ENCODE assay signal across 17 cellular contexts in the genomic region with DNA sequence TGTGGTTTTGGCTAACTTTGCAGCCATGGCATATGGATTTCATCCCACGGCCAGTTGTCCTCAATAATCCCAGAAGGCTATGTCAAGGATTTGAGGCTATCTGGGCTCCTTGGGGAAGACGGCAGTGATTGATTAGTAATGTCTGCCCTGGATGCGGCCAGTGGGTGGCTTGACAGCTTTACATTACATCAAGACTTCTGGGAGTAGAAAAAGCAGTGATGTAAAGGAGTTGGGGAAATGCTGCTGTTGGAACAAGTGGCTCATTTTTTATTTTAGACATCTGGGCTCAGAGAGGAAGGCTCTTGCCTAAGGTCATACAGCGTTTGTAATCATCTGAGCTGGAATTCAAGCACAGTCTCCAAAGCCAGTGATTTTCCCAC.
DNase-seq lines count a peak whose midpoint lies in the region; ATAC-seq and TF ChIP-seq lines count a peak whose summit lies in the region.
"Had no signal": no experiment of that assay in that cellular context is flagged by ENCODE, and none has a peak within 500 bp of the region (broad histone marks: within the 10 kb centered on the region; RNA-seq: fewer than 3 reads in every experiment).

No MANE protein-coding gene starts in this region.

- H3K27ac ChIP-seq in esophagus muscularis mucosa (replicated peaks in 1 of 4) (peak overlapping the region; percentile 47 to 68 (median 64)), thyroid gland (peak overlapping the region; percentile 79 to 93 (median 91)), substantia nigra (ENCODE audit: low read depth, low read length, poor library complexity, severe bottlenecking) (no peak overlapping the region)
- H3K27ac ChIP-seq: left ventricle myocardium inferior had no signal

- DNase-seq in amniotic epithelial cell (ENCODE audit: low read depth) (peak; percentile 80), esophagus muscularis mucosa (ENCODE audit: extremely low spot score) (no peak), thyroid gland (no peak), substantia nigra (lab: John Stamatoyannopoulos, UW) (no peak)
- no peak for DNase-seq in activated CD8-positive, alpha-beta T cell treated with anti-CD3 and anti-CD28 coated beads for 36 hours
- DNase-seq: activated CD4-positive, alpha-beta T cell treated with anti-CD3 and anti-CD28 coated beads for 36 hours; activated naive CD4-positive, alpha-beta T cell treated with anti-CD3 and anti-CD28 coated beads, Interleukin-2, amount 10 ng/mL, durations not matched to agents 7 days and 5 days; DMS153; endodermal cell; left ventricle myocardium inferior; MV-4-11; naive B cell; NCI-H2081 treated with DMSO at 0.1 percent for 48 hours; NCI-H526 treated with DMSO at 0.1 percent for 48 hours; T-helper 9 cell had no signal

- H3K27me3 Mint-ChIP-seq in nephron (ENCODE audit: low read depth) = no peaks in the 10 kb centered on the region
- no peaks in the 10 kb centered on the region for H3K27me3 Mint-ChIP-seq in activated CD8-positive, alpha-beta T cell treated with anti-CD3 and anti-CD28 coated beads for 36 hours
- H3K27me3 Mint-ChIP-seq: activated CD4-positive, alpha-beta T cell treated with anti-CD3 and anti-CD28 coated beads for 36 hours; activated naive CD4-positive, alpha-beta T cell treated with anti-CD3 and anti-CD28 coated beads, Interleukin-2, amount 10 ng/mL, durations not matched to agents 7 days and 5 days; naive B cell had no signal

- no peaks in the 10 kb centered on the region for H3K9me3 Mint-ChIP-seq in nephron
- H3K9me3 Mint-ChIP-seq in activated CD8-positive, alpha-beta T cell treated with anti-CD3 and anti-CD28 coated beads for 36 hours = no peaks in the 10 kb centered on the region
- H3K9me3 Mint-ChIP-seq: activated naive CD4-positive, alpha-beta T cell treated with anti-CD3 and anti-CD28 coated beads, Interleukin-2, amount 10 ng/mL, durations not matched to agents 7 days and 5 days; endodermal cell; naive B cell had no signal

- peak overlapping the region; percentile 69 to 92 (median 87) for H3K27ac Mint-ChIP-seq in nephron
- no peak overlapping the region for H3K27ac Mint-ChIP-seq in activated CD8-positive, alpha-beta T cell treated with anti-CD3 and anti-CD28 coated beads for 36 hours
- H3K27ac Mint-ChIP-seq: activated CD4-positive, alpha-beta T cell treated with anti-CD3 and anti-CD28 coated beads for 36 hours; activated naive CD4-positive, alpha-beta T cell treated with anti-CD3 and anti-CD28 coated beads, Interleukin-2, amount 10 ng/mL, durations not matched to agents 7 days and 5 days had no signal

- no peak for TF ChIP-seq EP300 in esophagus muscularis mucosa (IDR thresholded peaks at IDR 0.05)

- peaks cover 83% of the 10 kb centered on the region for H3K36me3 Mint-ChIP-seq in nephron (ENCODE audit: low read depth)
- peaks cover 29% of the 10 kb centered on the region for H3K36me3 Mint-ChIP-seq in activated CD8-positive, alpha-beta T cell treated with anti-CD3 and anti-CD28 coated beads for 36 hours (ENCODE audit: low read depth)

- H3K9me3 ChIP-seq in esophagus muscularis mucosa (no peaks in the 10 kb centered on the region), thyroid gland (no peaks in the 10 kb centered on the region)
- H3K9me3 ChIP-seq: left ventricle myocardium inferior had no signal

- H3K27me3 ChIP-seq in esophagus muscularis mucosa (no peaks in the 10 kb centered on the region), thyroid gland (no peaks in the 10 kb centered on the region)

- H3K4me1 Mint-ChIP-seq in nephron = peaks cover 30% of the 10 kb centered on the region
- H3K4me1 Mint-ChIP-seq in activated CD8-positive, alpha-beta T cell treated with anti-CD3 and anti-CD28 coated beads for 36 hours (ENCODE audit: low read depth) = peaks cover 39% of the 10 kb centered on the region
- H3K4me1 Mint-ChIP-seq: activated naive CD4-positive, alpha-beta T cell treated with anti-CD3 and anti-CD28 coated beads, Interleukin-2, amount 10 ng/mL, durations not matched to agents 7 days and 5 days; naive B cell had no signal

- H3K4me3 ChIP-seq in esophagus muscularis mucosa = no peak overlapping the region
- no peak overlapping the region for H3K4me3 ChIP-seq in thyroid gland (replicated peaks in 1 of 3)
- H3K4me3 ChIP-seq: left ventricle myocardium inferior had no signal

- ATAC-seq in HG02763 (IDR thresholded peaks at IDR 0.05; ENCODE audit: unreplicated experiment) = no peak
- no peak for ATAC-seq in activated CD8-positive, alpha-beta T cell treated with anti-CD3 and anti-CD28 coated beads for 36 hours
- ATAC-seq: activated CD4-positive, alpha-beta T cell treated with anti-CD3 and anti-CD28 coated beads for 36 hours had no signal

- TF ChIP-seq POLR2A in esophagus muscularis mucosa (IDR thresholded peaks at IDR 0.05; ENCODE audit: low read depth) = no peak
- TF ChIP-seq POLR2A in thyroid gland (IDR thresholded peaks at IDR 0.05) = no peak

- 69% methylated on average over 4 of the region's 4 CpGs for WGBS in esophagus muscularis mucosa
- WGBS in thyroid gland, 2 donors = 81 to 83% methylated on average over 4 of the region's 4 CpGs

- intact Hi-C loops in esophagus muscularis mucosa (cut with DNase I) (loop anchor here (5.0 kb wide), 1 partner anchor 95 kb away; a partner anchor contains a TSS), thyroid gland (cut with DNase I) (no loop called here)
- intact Hi-C loops in activated CD8-positive, alpha-beta T cell treated with anti-CD3 and anti-CD28 coated beads for 36 hours (cut with micrococcal nuclease) = loop anchor here (10.0 kb wide), 1 partner anchor 88 kb away; no protein-coding TSS in a partner anchor

- H3K4me3 Mint-ChIP-seq in nephron = no peak overlapping the region
- no peak overlapping the region for H3K4me3 Mint-ChIP-seq in activated CD8-positive, alpha-beta T cell treated with anti-CD3 and anti-CD28 coated beads for 36 hours
- H3K4me3 Mint-ChIP-seq: activated CD4-positive, alpha-beta T cell treated with anti-CD3 and anti-CD28 coated beads for 36 hours; activated naive CD4-positive, alpha-beta T cell treated with anti-CD3 and anti-CD28 coated beads, Interleukin-2, amount 10 ng/mL, durations not matched to agents 7 days and 5 days; endodermal cell; naive B cell had no signal

- H3K4me1 ChIP-seq in esophagus muscularis mucosa = peaks cover 5 to 48% (median 40%) of the 10 kb centered on the region in 4 donors
- H3K4me1 ChIP-seq in thyroid gland = peaks cover 42 to 71% of the 10 kb centered on the region in 2 donors

- POLR2A ChIA-PET in activated CD8-positive, alpha-beta T cell treated with anti-CD3 and anti-CD28 coated beads for 36 hours (lab: Charles Lee) = interaction anchor here (1.1 kb wide), 1 partner anchor 93 kb away, joined by 3 read pairs; no protein-coding TSS in a partner anchor

- TF ChIP-seq CTCF in esophagus muscularis mucosa (IDR thresholded peaks at IDR 0.05) (no peak), nephron (IDR thresholded peaks at IDR 0.05; ENCODE audit: unreplicated experiment in 3 of 3) (no peak), thyroid gland (IDR thresholded peaks at IDR 0.05) (no peak)
- no peak for TF ChIP-seq CTCF in activated CD8-positive, alpha-beta T cell treated with anti-CD3 and anti-CD28 coated beads for 36 hours (IDR thresholded peaks at IDR 0.05)

- peaks cover 21 to 96% (median 72%) of the 10 kb centered on the region in 4 donors for H3K36me3 ChIP-seq in esophagus muscularis mucosa
- H3K36me3 ChIP-seq in thyroid gland = peaks cover 7 to 22% of the 10 kb centered on the region in 2 donors

- CTCF ChIA-PET in activated CD8-positive, alpha-beta T cell treated with anti-CD3 and anti-CD28 coated beads for 36 hours (lab: Charles Lee) = interaction anchor here (2.1 to 3.0 kb wide), 2 partner anchors 33 to 65 kb away, joined by 5 to 7 read pairs; no protein-coding TSS in a partner anchor
